Comparison of ENCODE assay signal across 21 cellular contexts in the genomic region with DNA sequence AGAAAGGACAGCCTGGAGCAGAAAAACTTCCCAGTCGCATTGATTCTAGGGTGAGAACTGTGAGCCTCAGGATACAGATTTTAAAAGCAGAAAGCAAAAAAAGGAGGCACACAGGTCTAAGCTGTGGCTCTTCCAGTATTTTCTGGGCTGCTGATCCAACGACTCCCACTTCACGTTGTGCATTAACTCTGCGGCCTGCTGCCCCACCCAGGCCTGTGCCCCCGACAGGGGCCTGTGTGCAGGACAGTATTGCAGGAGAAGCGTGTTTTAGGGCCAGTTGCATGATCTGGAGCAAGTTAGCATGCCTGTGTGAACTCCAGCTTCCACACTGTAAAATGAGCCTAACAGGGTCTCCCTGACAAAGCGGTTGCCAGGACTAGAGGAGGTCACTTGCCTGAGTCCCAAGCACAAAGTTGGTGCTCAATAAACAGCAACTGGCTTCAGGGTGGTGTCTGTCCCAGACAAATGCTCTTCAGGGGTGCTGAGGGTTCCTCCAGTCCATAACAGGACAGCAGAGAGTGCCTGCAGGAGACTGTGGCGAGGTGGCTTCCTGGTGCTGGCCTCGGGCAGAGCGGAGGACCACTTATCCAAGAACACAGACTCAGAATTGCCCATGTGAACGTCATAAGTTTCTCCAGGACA.
A peak's percentile ranks its signal among the peaks of the same experiment; 100 is the strongest.
DNase-seq lines count a peak whose midpoint lies in the region; ATAC-seq and TF ChIP-seq lines count a peak whose summit lies in the region.
"Had no signal": no experiment of that assay in that cellular context is flagged by ENCODE, and none has a peak within 500 bp of the region (broad histone marks: within the 10 kb centered on the region; RNA-seq: fewer than 3 reads in every experiment).

No MANE protein-coding gene starts in this region.

- peaks cover 52% of the 10 kb centered on the region for H3K4me1 Mint-ChIP-seq in WTC11
- peaks cover 64% of the 10 kb centered on the region for H3K4me1 Mint-ChIP-seq in mesothelial cell of epicardium
- H3K4me1 Mint-ChIP-seq in activated CD4-positive, alpha-beta T cell treated with anti-CD3 and anti-CD28 coated beads, Interleukin-2, amount 10 ng/mL, durations not matched to agents 24 days and 14 days, result peaks cover 20% of the 10 kb centered on the region

- H3K36me3 Mint-ChIP-seq in WTC11, result no peaks in the 10 kb centered on the region
- H3K36me3 Mint-ChIP-seq in mesothelial cell of epicardium, result peaks cover 3% of the 10 kb centered on the region
- no peaks in the 10 kb centered on the region for H3K36me3 Mint-ChIP-seq in activated CD4-positive, alpha-beta T cell treated with anti-CD3 and anti-CD28 coated beads, Interleukin-2, amount 10 ng/mL, durations not matched to agents 24 days and 14 days (ENCODE audit: low read depth)
- H3K36me3 Mint-ChIP-seq: activated CD8-positive, alpha-beta memory T cell treated with anti-CD3 and anti-CD28 coated beads, Interleukin-2, amount 10 ng/mL, durations not matched to agents 7 days and 5 days had no signal

- ATAC-seq in WTC11, result no peak
- ATAC-seq in GM18502 (IDR thresholded peaks at IDR 0.05; ENCODE audit: poor library complexity, unreplicated experiment), result no peak
- ATAC-seq: activated CD8-positive, alpha-beta memory T cell treated with anti-CD3 and anti-CD28 coated beads, Interleukin-2, amount 10 ng/mL, durations not matched to agents 7 days and 5 days had no signal

- no peak overlapping the region for H3K4me2 ChIP-seq in Karpas-422 (ENCODE audit: low read depth, low read length, poor library complexity, severe bottlenecking)

- TF ChIP-seq CTCF in WTC11 (IDR thresholded peaks at IDR 0.05) (no peak), mesothelial cell of epicardium (IDR thresholded peaks at IDR 0.05; ENCODE audit: unreplicated experiment) (no peak), thyroid gland (IDR thresholded peaks at IDR 0.05) (no peak)

- H4K20me1 ChIP-seq in Karpas-422 (ENCODE audit: insufficient read depth, low read depth, low read length), result no peaks in the 10 kb centered on the region

- peak overlapping the region; percentile 77 for H3K27ac ChIP-seq in HUES48 (ENCODE audit: low read depth, low read length)
- peak overlapping the region; percentile 89 to 99 (median 90) for H3K27ac ChIP-seq in thyroid gland
- H3K27ac ChIP-seq in Karpas-422 (ENCODE audit: low read length), result no peak overlapping the region
- H3K27ac ChIP-seq: brain microvascular endothelial cell had no signal

- no peaks in the 10 kb centered on the region for H3K27me3 ChIP-seq in HUES48 (ENCODE audit: control insufficient read depth, insufficient read depth, low read length)
- no peaks in the 10 kb centered on the region for H3K27me3 ChIP-seq in thyroid gland
- H3K27me3 ChIP-seq in Karpas-422 (ENCODE audit: low read length), result no peaks in the 10 kb centered on the region
- H3K27me3 ChIP-seq: adrenal gland had no signal

- DNase-seq in WTC11 (ENCODE audit: low spot score), result no peak
- DNase-seq in mesothelial cell of epicardium (ENCODE audit: low spot score in 2 of 2, unreplicated experiment in 2 of 2), result no peak
- no peak for DNase-seq in thyroid gland
- no peak for DNase-seq in Karpas-422
- no peak for DNase-seq in activated CD4-positive, alpha-beta T cell treated with anti-CD3 and anti-CD28 coated beads, Interleukin-2, amount 10 ng/mL, durations not matched to agents 24 days and 14 days
- DNase-seq: activated B cell treated with CpG ODN at 0.5 μM for 24 hours; activated CD8-positive, alpha-beta memory T cell treated with anti-CD3 and anti-CD28 coated beads, Interleukin-2, amount 10 ng/mL, durations not matched to agents 7 days and 5 days; activated naive CD4-positive, alpha-beta T cell; activated T-cell treated with anti-CD3 and anti-CD28 coated beads, Interleukin-2, amount 50 U/mL, for 72 hours; adrenal gland; kidney glomerular epithelial cell; NCI-H1105; NCI-H187 treated with DMSO at 0.1 percent for 48 hours; NCI-H524; occipital lobe; SHP77; small intestine; stimulated activated CD4-positive, alpha-beta T cell treated with anti-CD3 and anti-CD28 coated beads, Interleukin-1b, Interleukin-23, amount 100 ng/mL, for 48 hours had no signal

- peaks cover 32% of the 10 kb centered on the region for H3K4me1 ChIP-seq in HUES48 (ENCODE audit: control insufficient read depth, insufficient read depth, low read length)
- peaks cover 36 to 52% of the 10 kb centered on the region in 2 donors for H3K4me1 ChIP-seq in thyroid gland
- peaks cover 5% of the 10 kb centered on the region; the same call in 1 of the 2 replicates for H3K4me1 ChIP-seq in Karpas-422 (ENCODE audit: low read length)

- H3K9me3 ChIP-seq in HUES48 (ENCODE audit: control insufficient read depth, insufficient read depth, low read length) (no peaks in the 10 kb centered on the region), thyroid gland (no peaks in the 10 kb centered on the region), Karpas-422 (ENCODE audit: low read length) (no peaks in the 10 kb centered on the region)
- H3K9me3 ChIP-seq: adrenal gland had no signal

- H3K27me3 Mint-ChIP-seq in WTC11 (ENCODE audit: low read depth) (no peaks in the 10 kb centered on the region; the same call in 1 of the 2 replicates), mesothelial cell of epicardium (ENCODE audit: low read depth) (no peaks in the 10 kb centered on the region)
- peaks cover 13% of the 10 kb centered on the region for H3K27me3 Mint-ChIP-seq in activated CD4-positive, alpha-beta T cell treated with anti-CD3 and anti-CD28 coated beads, Interleukin-2, amount 10 ng/mL, durations not matched to agents 24 days and 14 days

- POLR2A ChIA-PET in WTC11 (lab: Charles Lee), result interaction anchor here (1.0 kb wide), 1 partner anchor 26 kb away, joined by 3 read pairs; no protein-coding TSS in a partner anchor

- H3K27ac Mint-ChIP-seq in WTC11 (peak overlapping the region; percentile 70), mesothelial cell of epicardium (peak overlapping the region; percentile 86)
- no peak overlapping the region for H3K27ac Mint-ChIP-seq in activated CD4-positive, alpha-beta T cell treated with anti-CD3 and anti-CD28 coated beads, Interleukin-2, amount 10 ng/mL, durations not matched to agents 24 days and 14 days
- H3K27ac Mint-ChIP-seq: activated B cell treated with CpG ODN at 0.5 μM for 24 hours; activated CD8-positive, alpha-beta memory T cell treated with anti-CD3 and anti-CD28 coated beads, Interleukin-2, amount 10 ng/mL, durations not matched to agents 7 days and 5 days; activated T-cell treated with anti-CD3 and anti-CD28 coated beads, Interleukin-2, amount 50 U/mL, for 72 hours had no signal

- intact Hi-C loops in thyroid gland (cut with DNase I), result no loop called here
- intact Hi-C loops in activated CD4-positive, alpha-beta T cell treated with anti-CD3 and anti-CD28 coated beads, Interleukin-2, amount 10 ng/mL, durations not matched to agents 24 days and 14 days (cut with micrococcal nuclease), result no loop called here

- no peak overlapping the region for H3K4me3 Mint-ChIP-seq in WTC11
- H3K4me3 Mint-ChIP-seq in mesothelial cell of epicardium, result no peak overlapping the region
- H3K4me3 Mint-ChIP-seq in activated CD4-positive, alpha-beta T cell treated with anti-CD3 and anti-CD28 coated beads, Interleukin-2, amount 10 ng/mL, durations not matched to agents 24 days and 14 days, result no peak overlapping the region
- H3K4me3 Mint-ChIP-seq: activated B cell treated with CpG ODN at 0.5 μM for 24 hours; activated CD8-positive, alpha-beta memory T cell treated with anti-CD3 and anti-CD28 coated beads, Interleukin-2, amount 10 ng/mL, durations not matched to agents 7 days and 5 days had no signal

- H3K36me3 ChIP-seq in HUES48 (ENCODE audit: control insufficient read depth, insufficient read depth, low read length) (no peaks in the 10 kb centered on the region), thyroid gland (no peaks in the 10 kb centered on the region), Karpas-422 (ENCODE audit: insufficient read depth, low read length) (no peaks in the 10 kb centered on the region)
- H3K36me3 ChIP-seq: adrenal gland, brain microvascular endothelial cell had no signal

- CTCF ChIA-PET in WTC11 (lab: Charles Lee), result interaction anchor here (1.0 to 1.5 kb wide), 4 partner anchors 18 to 176 kb away, joined by 3 to 9 read pairs (median 4); no protein-coding TSS in a partner anchor

- no peaks in the 10 kb centered on the region for H3K9me2 ChIP-seq in Karpas-422 (replicated peaks; ENCODE audit: insufficient read depth, low read length)

- H3K79me2 ChIP-seq in Karpas-422 (ENCODE audit: low read length), result no peaks in the 10 kb centered on the region

- H3K9ac ChIP-seq in HUES48 (ENCODE audit: low read depth, low read length) (no peak overlapping the region), Karpas-422 (ENCODE audit: low read length) (no peak overlapping the region)

- no peak for TF ChIP-seq POLR2A in thyroid gland (IDR thresholded peaks at IDR 0.05)

- H3K4me3 ChIP-seq in HUES48 (ENCODE audit: low read depth, low read length), result no peak overlapping the region
- no peak overlapping the region for H3K4me3 ChIP-seq in thyroid gland (replicated peaks in 1 of 3)
- H3K4me3 ChIP-seq in Karpas-422 (ENCODE audit: low read length), result no peak overlapping the region
- H3K4me3 ChIP-seq: adrenal gland had no signal

- H2AFZ ChIP-seq in Karpas-422 (ENCODE audit: low read length), result no peak overlapping the region

- 88 to 94% methylated on average over 9 to 11 of the region's 11 CpGs for WGBS in thyroid gland, 2 donors

- no peaks in the 10 kb centered on the region for H3K9me3 Mint-ChIP-seq in WTC11
- no peaks in the 10 kb centered on the region for H3K9me3 Mint-ChIP-seq in mesothelial cell of epicardium
- no peaks in the 10 kb centered on the region for H3K9me3 Mint-ChIP-seq in activated CD4-positive, alpha-beta T cell treated with anti-CD3 and anti-CD28 coated beads, Interleukin-2, amount 10 ng/mL, durations not matched to agents 24 days and 14 days
- H3K9me3 Mint-ChIP-seq: activated B cell treated with CpG ODN at 0.5 μM for 24 hours; activated T-cell treated with anti-CD3 and anti-CD28 coated beads, Interleukin-2, amount 50 U/mL, for 72 hours had no signal

TF ChIP-seq in WTC11, 78 proteins besides CTCF, POLR2A, EP300 and RAD21 (continues in another document):
- TF ChIP-seq CBFB (CRISPR knock-in tag; IDR thresholded peaks at IDR 0.05; ENCODE audit: low read depth) (no peak), MXD4 (CRISPR knock-in tag; IDR thresholded peaks at IDR 0.05; ENCODE audit: borderline replicate concordance) (no peak), PRRX2 (CRISPR knock-in tag; IDR thresholded peaks at IDR 0.05) (no peak)
- TF ChIP-seq, protein P1, sequence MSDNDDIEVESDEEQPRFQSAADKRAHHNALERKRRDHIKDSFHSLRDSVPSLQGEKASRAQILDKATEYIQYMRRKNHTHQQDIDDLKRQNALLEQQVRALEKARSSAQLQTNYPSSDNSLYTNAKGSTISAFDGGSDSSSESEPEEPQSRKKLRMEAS (CRISPR knock-in tag; IDR thresholded peaks at IDR 0.05), result no peak
- TF ChIP-seq, protein P2, sequence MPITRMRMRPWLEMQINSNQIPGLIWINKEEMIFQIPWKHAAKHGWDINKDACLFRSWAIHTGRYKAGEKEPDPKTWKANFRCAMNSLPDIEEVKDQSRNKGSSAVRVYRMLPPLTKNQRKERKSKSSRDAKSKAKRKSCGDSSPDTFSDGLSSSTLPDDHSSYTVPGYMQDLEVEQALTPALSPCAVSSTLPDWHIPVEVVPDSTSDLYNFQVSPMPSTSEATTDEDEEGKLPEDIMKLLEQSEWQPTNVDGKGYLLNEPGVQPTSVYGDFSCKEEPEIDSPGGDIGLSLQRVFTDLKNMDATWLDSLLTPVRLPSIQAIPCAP (CRISPR knock-in tag; IDR thresholded peaks at IDR 0.05), result no peak
